ENCODE assay signal across 10 cellular contexts in genomic region chr20:35884541-35884865, GRCh38.
DNase-seq lines count a peak whose midpoint lies in the region; ATAC-seq, FAIRE-seq and TF ChIP-seq lines count a peak whose summit lies in the region.
"Had no signal": no experiment of that assay in that cellular context is flagged by ENCODE, and none has a peak within 500 bp of the region (broad histone marks: within the 10 kb centered on the region; RNA-seq: fewer than 3 reads in every experiment).

No MANE protein-coding gene starts in this region.

- intact Hi-C loops in CD4-positive, alpha-beta T cell (cut with DNase I, micrococcal nuclease) = loop anchor here (1.0 to 10.0 kb wide), 5 partner anchors 182 to 421 kb away; partner anchors contain the start of genes NFS1 (in 1 of the 2) and ROMO1 (in 1 of the 2)

- H3K4me1 Mint-ChIP-seq in CD4-positive, alpha-beta T cell (ENCODE audit: low read depth) = peaks cover 16% of the 10 kb centered on the region
- H3K4me1 Mint-ChIP-seq in astrocyte (ENCODE audit: low read depth, unreplicated experiment) = peaks cover 11% of the 10 kb centered on the region

- H3K4me1 ChIP-seq in astrocyte (ENCODE audit: insufficient read depth, low read length) = peaks cover 11% of the 10 kb centered on the region
- H3K4me1 ChIP-seq in keratinocyte (ENCODE audit: control insufficient read depth, extremely low read depth, insufficient read depth, low read length) = peaks cover 40% of the 10 kb centered on the region
- H3K4me1 ChIP-seq in smooth muscle cell (ENCODE audit: low read depth) = no peaks in the 10 kb centered on the region

- H3K4me3 ChIP-seq in astrocyte (ENCODE audit: insufficient read depth, low read depth, low read length) = no peak overlapping the region
- H3K4me3 ChIP-seq in keratinocyte (ENCODE audit: control insufficient read depth in 2 of 3, extremely low read depth in 1 of 3, insufficient read depth in 2 of 3, low read depth in 1 of 3, low read length in 3 of 3) = no peak overlapping the region
- no peak overlapping the region for H3K4me3 ChIP-seq in smooth muscle cell

- H3K27ac Mint-ChIP-seq in CD4-positive, alpha-beta T cell = no peak overlapping the region
- H3K27ac Mint-ChIP-seq in astrocyte (ENCODE audit: unreplicated experiment) = peak overlapping the region; percentile 96

- no peaks in the 10 kb centered on the region for H3K9me3 ChIP-seq in CD4-positive, alpha-beta T cell (ENCODE audit: control insufficient read depth, low read length)
- H3K9me3 ChIP-seq in astrocyte (ENCODE audit: insufficient read depth, low read depth, low read length) (no peaks in the 10 kb centered on the region), keratinocyte (ENCODE audit: control insufficient read depth, low read depth, low read length) (no peaks in the 10 kb centered on the region), smooth muscle cell (replicated peaks; ENCODE audit: low read depth) (no peaks in the 10 kb centered on the region)

- H3K4me3 Mint-ChIP-seq in CD4-positive, alpha-beta T cell = no peak overlapping the region
- H3K4me3 Mint-ChIP-seq in astrocyte (ENCODE audit: unreplicated experiment) = peak overlapping the region; percentile 71
- H3K4me3 Mint-ChIP-seq: activated naive CD8-positive, alpha-beta T cell treated with anti-CD3 and anti-CD28 coated beads, Interleukin-2, amount 10 ng/mL, durations not matched to agents 7 days and 5 days had no signal

- H3K27me3 Mint-ChIP-seq in CD4-positive, alpha-beta T cell = no peaks in the 10 kb centered on the region
- H3K27me3 Mint-ChIP-seq in astrocyte (ENCODE audit: low read depth, unreplicated experiment) = no peaks in the 10 kb centered on the region
- H3K27me3 Mint-ChIP-seq: activated naive CD8-positive, alpha-beta T cell treated with anti-CD3 and anti-CD28 coated beads, Interleukin-2, amount 10 ng/mL, durations not matched to agents 7 days and 5 days had no signal

- no peaks in the 10 kb centered on the region for H3K27me3 ChIP-seq in CD4-positive, alpha-beta T cell (ENCODE audit: control insufficient read depth, insufficient read depth, low read length)
- no peaks in the 10 kb centered on the region for H3K27me3 ChIP-seq in astrocyte (ENCODE audit: insufficient read depth, low read length)
- no peaks in the 10 kb centered on the region for H3K27me3 ChIP-seq in keratinocyte (ENCODE audit: control insufficient read depth, extremely low read depth, insufficient read depth, low read length)
- H3K27me3 ChIP-seq in smooth muscle cell (ENCODE audit: low read depth) = no peaks in the 10 kb centered on the region

- peaks cover 23% of the 10 kb centered on the region for H3K79me2 ChIP-seq in astrocyte (ENCODE audit: insufficient read depth, low read length)
- H3K79me2 ChIP-seq in keratinocyte (ENCODE audit: control insufficient read depth, insufficient read depth, low read length) = peaks cover 12% of the 10 kb centered on the region
- no peaks in the 10 kb centered on the region for H3K79me2 ChIP-seq in smooth muscle cell (ENCODE audit: low read depth)

- peaks cover 29% of the 10 kb centered on the region for H3K36me3 Mint-ChIP-seq in CD4-positive, alpha-beta T cell (ENCODE audit: low read depth)
- H3K36me3 Mint-ChIP-seq in astrocyte (ENCODE audit: low read depth, unreplicated experiment) = peaks cover 5% of the 10 kb centered on the region

- POLR2A ChIA-PET in CD4-positive, alpha-beta T cell (lab: Charles Lee) = interaction anchor here (0.6 to 1.1 kb wide), 6 partner anchors 22 to 711 kb away, joined by 3 to 9 read pairs (median 4); partner anchors contain the start of genes NFS1, RBM39, ROMO1 and SCAND1

- no peak overlapping the region for H2AFZ ChIP-seq in astrocyte (ENCODE audit: low read depth, low read length)
- no peak overlapping the region for H2AFZ ChIP-seq in keratinocyte (ENCODE audit: control insufficient read depth, low read length)
- no peak overlapping the region for H2AFZ ChIP-seq in smooth muscle cell (ENCODE audit: low read depth)

- H4K20me1 ChIP-seq in astrocyte (ENCODE audit: insufficient read depth, low read length) (no peaks in the 10 kb centered on the region), keratinocyte (ENCODE audit: control insufficient read depth, extremely low read depth, insufficient read depth, low read length) (no peaks in the 10 kb centered on the region), smooth muscle cell (ENCODE audit: low read depth) (no peaks in the 10 kb centered on the region)

- dilution Hi-C loops in keratinocyte (cut with MboI; ENCODE audit: extremely low pct_ligation_motif_present, low sequenced_read_pairs) = no loop called here

- H3K9ac ChIP-seq in astrocyte (ENCODE audit: low read length) = peak overlapping the region; percentile 88
- H3K9ac ChIP-seq in keratinocyte (ENCODE audit: control insufficient read depth, extremely low read depth, insufficient read depth, low read length) = peak overlapping the region; percentile 61
- H3K9ac ChIP-seq in smooth muscle cell (ENCODE audit: low read depth) = peak overlapping the region; percentile 1

- peak; percentile 52 for TF ChIP-seq CTCF in CD4-positive, alpha-beta T cell (IDR thresholded peaks at IDR 0.05)
- TF ChIP-seq CTCF in astrocyte (IDR thresholded peaks at IDR 0.05; ENCODE audit: insufficient read depth, low read depth, low read length) (no peak), keratinocyte (optimal IDR thresholded peaks at IDR 0.05 in 1 of 3, IDR thresholded peaks at IDR 0.05 in 1 of 3, conservative IDR thresholded peaks at IDR 0.05 in 1 of 3; ENCODE audit: extremely low read depth in 1 of 3, insufficient read depth in 2 of 3, low read length in 3 of 3) (no peak), smooth muscle cell (IDR thresholded peaks at IDR 0.05; ENCODE audit: borderline replicate concordance, insufficient read depth, poor library complexity, severe bottlenecking) (no peak)

- no peaks in the 10 kb centered on the region for H3K9me1 ChIP-seq in keratinocyte (ENCODE audit: control insufficient read depth, extremely low read depth, insufficient read depth, low read length)

- H3K9me3 Mint-ChIP-seq in CD4-positive, alpha-beta T cell = no peaks in the 10 kb centered on the region
- peaks cover 1% of the 10 kb centered on the region for H3K9me3 Mint-ChIP-seq in astrocyte (ENCODE audit: unreplicated experiment)
- H3K9me3 Mint-ChIP-seq: activated naive CD8-positive, alpha-beta T cell treated with anti-CD3 and anti-CD28 coated beads, Interleukin-2, amount 10 ng/mL, durations not matched to agents 7 days and 5 days had no signal

- H3F3A ChIP-seq in smooth muscle cell (ENCODE audit: low read depth) = peaks cover 7% of the 10 kb centered on the region

- FAIRE-seq in astrocyte (lab: Jason Lieb, UNC) (no peak), keratinocyte (lab: Jason Lieb, UNC) (no peak)

- DNase-seq in CD4-positive, alpha-beta T cell = no peak
- DNase-seq in astrocyte (ENCODE audit: low read depth) = no peak
- DNase-seq in keratinocyte (ENCODE audit: low read depth, low spot score) = no peak
- no peak for DNase-seq in smooth muscle cell (lab: John Stamatoyannopoulos, UW; ENCODE audit: unreplicated experiment)
- no peak for DNase-seq in SKM-1 treated with dmso at 0.1 percent for 144 hours (lab: John Stamatoyannopoulos, UW; ENCODE audit: unreplicated experiment)
- DNase-seq in cortex of kidney (lab: John Stamatoyannopoulos, UW) = no peak
- DNase-seq: KG1 had no signal

- H3K4me2 ChIP-seq in astrocyte (ENCODE audit: low read length) (peak overlapping the region; percentile 80), keratinocyte (ENCODE audit: control insufficient read depth, extremely low read depth, insufficient read depth, low read depth, low read length) (peak overlapping the region; percentile 49), smooth muscle cell (peak overlapping the region; percentile 73)

- CTCF ChIA-PET in CD4-positive, alpha-beta T cell (lab: Charles Lee) = interaction anchor here (0.9 to 1.7 kb wide), 4 partner anchors 11 to 421 kb away, joined by 3 to 6 read pairs (median 4); partner anchors contain the start of genes NFS1 and ROMO1

- 24% methylated on average over 1 of the region's 1 CpG for WGBS in smooth muscle cell (ENCODE audit: low lambda C conversion rate)

- ATAC-seq in CD4-positive, alpha-beta T cell (ENCODE audit: poor library complexity) = no peak
- ATAC-seq in HG02610 (IDR thresholded peaks at IDR 0.05; ENCODE audit: unreplicated experiment) (no peak), GM19395 (IDR thresholded peaks at IDR 0.05; ENCODE audit: unreplicated experiment) (no peak)

- H3K36me3 ChIP-seq in astrocyte (ENCODE audit: insufficient read depth, low read length) (no peaks in the 10 kb centered on the region), keratinocyte (ENCODE audit: control insufficient read depth in 2 of 2, extremely low read depth in 1 of 2, insufficient read depth in 2 of 2, low read length in 2 of 2) (peaks cover 1 to 4% of the 10 kb centered on the region in 2 experiments), smooth muscle cell (ENCODE audit: low read depth) (no peaks in the 10 kb centered on the region)

- H3K27ac ChIP-seq in CD4-positive, alpha-beta T cell (ENCODE audit: low read depth, low read length) = no peak overlapping the region
- H3K27ac ChIP-seq in astrocyte (ENCODE audit: low read depth, low read length) (peak overlapping the region; percentile 99), keratinocyte (ENCODE audit: control insufficient read depth, insufficient read depth, low read length) (peak overlapping the region; percentile 93), smooth muscle cell (ENCODE audit: low read depth) (peak overlapping the region; percentile 97)

Comparison
In these comparisons a context has a peak if more than half of its experiments do, and no peak if none do; other contexts are left out.
1. H3K9ac ChIP-seq: peak in every context shown above with its lines; median percentile 88 in astrocyte; 61 in keratinocyte; 1 in smooth muscle cell.